ENCODE assay signal across 15 cellular contexts in genomic region chr1:60990719-60991100, GRCh38.
DNase-seq lines count a peak whose midpoint lies in the region; ATAC-seq and TF ChIP-seq lines count a peak whose summit lies in the region.
"Had no signal": no experiment of that assay in that cellular context is flagged by ENCODE, and none has a peak within 500 bp of the region (broad histone marks: within the 10 kb centered on the region; RNA-seq: fewer than 3 reads in every experiment).

No MANE protein-coding gene starts in this region.

- TF ChIP-seq POLR2A in heart left ventricle (IDR thresholded peaks at IDR 0.05): no peak

- no peak for TF ChIP-seq CTCF in heart left ventricle (IDR thresholded peaks at IDR 0.05)
- no peak for TF ChIP-seq CTCF in mammary epithelial cell (conservative IDR thresholded peaks at IDR 0.05 in 1 of 2, IDR thresholded peaks at IDR 0.05 in 1 of 2; ENCODE audit: extremely low read depth in 1 of 2, insufficient read depth in 1 of 2, low read depth in 1 of 2, low read length in 2 of 2)
- no peak for TF ChIP-seq CTCF in nephron progenitor cell (IDR thresholded peaks at IDR 0.05)
- no peak for TF ChIP-seq CTCF in upper lobe of right lung (IDR thresholded peaks at IDR 0.05)
- no peak for TF ChIP-seq CTCF in GM13976 (IDR thresholded peaks at IDR 0.05; ENCODE audit: borderline replicate concordance, control extremely low read depth, extremely low read depth, insufficient read depth, missing control alignments)

- peaks cover 35% of the 10 kb centered on the region for H3K4me1 Mint-ChIP-seq in nephron progenitor cell
- H3K4me1 Mint-ChIP-seq: CD4-positive, CD25-positive, alpha-beta regulatory T cell had no signal

- H3K4me1 ChIP-seq in heart left ventricle: peaks cover 0 to 34% (median 15%) of the 10 kb centered on the region in 12 donors
- peaks cover 13% of the 10 kb centered on the region for H3K4me1 ChIP-seq in mammary epithelial cell (ENCODE audit: insufficient read depth, low read length)
- H3K4me1 ChIP-seq in upper lobe of right lung: no peaks in the 10 kb centered on the region
- H3K4me1 ChIP-seq: A549, body of pancreas had no signal

- H3K9me3 ChIP-seq in heart left ventricle (no peaks in the 10 kb centered on the region), mammary epithelial cell (replicated peaks; ENCODE audit: insufficient read depth, low read length) (no peaks in the 10 kb centered on the region), upper lobe of right lung (no peaks in the 10 kb centered on the region)
- H3K9me3 ChIP-seq: A549, body of pancreas, spleen had no signal

- H3K9ac ChIP-seq in mammary epithelial cell (ENCODE audit: insufficient read depth, low read length): no peak overlapping the region

- in situ Hi-C loops in mammary epithelial cell (cut with MboI; ENCODE audit: low sequenced_read_pairs in 2 of 2): loop anchor here in 1 of 2 donors (25.0 kb wide), 1 partner anchor 597 kb away; no protein-coding TSS in a partner anchor
- in situ Hi-C loops in GM13976 (cut with MboI; ENCODE audit: low sequenced_read_pairs, unreplicated experiment): no loop called here

- no TSS peak for BruUV-seq in mammary epithelial cell (replicated peaks; lab: Mats Ljungman, UMichigan)

- H3K4me2 ChIP-seq in mammary epithelial cell (ENCODE audit: insufficient read depth, low read depth, low read length): no peak overlapping the region
- H3K4me2 ChIP-seq: A549 had no signal

- CTCF ChIA-PET in mammary epithelial cell (lab: Charles Lee; ENCODE audit: low non-redundant PET): no interaction called here

- H3K36me3 Mint-ChIP-seq in nephron progenitor cell (ENCODE audit: low read depth): no peaks in the 10 kb centered on the region
- H3K36me3 Mint-ChIP-seq: CD4-positive, CD25-positive, alpha-beta regulatory T cell had no signal

- no peak overlapping the region for H3K4me3 ChIP-seq in heart left ventricle
- no peak overlapping the region for H3K4me3 ChIP-seq in mammary epithelial cell (replicated peaks in 1 of 3; ENCODE audit: insufficient read depth in 1 of 3, low read depth in 2 of 3, low read length in 3 of 3)
- no peak overlapping the region for H3K4me3 ChIP-seq in upper lobe of right lung
- H3K4me3 ChIP-seq: A549, body of pancreas, dorsolateral prefrontal cortex, spleen had no signal

- no peaks in the 10 kb centered on the region for H3K9me3 Mint-ChIP-seq in nephron progenitor cell

- H3K27me3 ChIP-seq in heart left ventricle (no peaks in the 10 kb centered on the region), mammary epithelial cell (ENCODE audit: insufficient read depth, low read length) (no peaks in the 10 kb centered on the region), upper lobe of right lung (no peaks in the 10 kb centered on the region)
- H3K27me3 ChIP-seq: body of pancreas, dorsolateral prefrontal cortex, spleen had no signal

- H3K4me3 Mint-ChIP-seq in nephron progenitor cell: no peak overlapping the region
- H3K4me3 Mint-ChIP-seq: CD4-positive, CD25-positive, alpha-beta regulatory T cell had no signal

- peak overlapping the region in 10 of 12 donors; percentile 22 to 87 (median 67) for H3K27ac ChIP-seq in heart left ventricle
- H3K27ac ChIP-seq in mammary epithelial cell (ENCODE audit: insufficient read depth, low read depth, low read length): no peak overlapping the region
- peak overlapping the region; percentile 58 for H3K27ac ChIP-seq in upper lobe of right lung
- H3K27ac ChIP-seq: A549 had no signal

- no peaks in the 10 kb centered on the region for H4K20me1 ChIP-seq in mammary epithelial cell (ENCODE audit: insufficient read depth, low read length)

- intact Hi-C loops in heart left ventricle (cut with DNase I) (no loop called here), Right ventricle myocardium superior (cut with DNase I) (no loop called here), mammary epithelial cell (cut with micrococcal nuclease) (no loop called here), upper lobe of right lung (cut with DNase I) (no loop called here)

- no peaks in the 10 kb centered on the region for H3K27me3 Mint-ChIP-seq in nephron progenitor cell (ENCODE audit: low read depth, poor library complexity)

- no peak for ATAC-seq in heart left ventricle
- ATAC-seq in Right ventricle myocardium superior (ENCODE audit: poor library complexity): no peak
- no peak for ATAC-seq in upper lobe of right lung
- no peak for ATAC-seq in HG03378 (IDR thresholded peaks at IDR 0.05; ENCODE audit: unreplicated experiment)
- ATAC-seq in HG02885 (IDR thresholded peaks at IDR 0.05; ENCODE audit: poor library complexity, unreplicated experiment): no peak
- ATAC-seq: A549; stimulated activated naive CD8-positive, alpha-beta T cell treated with anti-CD3 and anti-CD28 coated beads, Interleukin-15, Interleukin-2, amounts not matched to agents 100 U/mL and 50 U/mL, for 24 hours had no signal

- peak overlapping the region; percentile 68 for H3K27ac Mint-ChIP-seq in nephron progenitor cell
- H3K27ac Mint-ChIP-seq: CD4-positive, CD25-positive, alpha-beta regulatory T cell had no signal

- DNase-seq in heart left ventricle (no peak), Right ventricle myocardium superior (no peak), mammary epithelial cell (no peak), nephron progenitor cell (peak; percentile 13), upper lobe of right lung (no peak), GM13976 (ENCODE audit: low spot score) (no peak)
- DNase-seq: CD4-positive, CD25-positive, alpha-beta regulatory T cell; DMS79 treated with DMSO at 0.1 percent for 48 hours; dorsolateral prefrontal cortex; spleen; stimulated activated naive CD8-positive, alpha-beta T cell treated with anti-CD3 and anti-CD28 coated beads, Interleukin-15, Interleukin-2, amounts not matched to agents 100 U/mL and 50 U/mL, for 24 hours had no signal

- H3K79me2 ChIP-seq in mammary epithelial cell (ENCODE audit: insufficient read depth, low read length): no peaks in the 10 kb centered on the region

- 77 to 92% (median 81%) methylated on average over 7 of the region's 7 CpGs for WGBS in heart left ventricle, 4 donors
- WGBS in mammary epithelial cell (ENCODE audit: low coverage, missing lambda C conversion rate): 99% methylated on average over 7 of the region's 7 CpGs

- H2AFZ ChIP-seq in mammary epithelial cell (ENCODE audit: low read depth, low read length): peak overlapping the region; percentile 81

- H3K36me3 ChIP-seq in heart left ventricle (no peaks in the 10 kb centered on the region), mammary epithelial cell (ENCODE audit: insufficient read depth, low read length) (no peaks in the 10 kb centered on the region), upper lobe of right lung (no peaks in the 10 kb centered on the region)
- H3K36me3 ChIP-seq: spleen had no signal

- dilution Hi-C loops in mammary epithelial cell (cut with HindIII; ENCODE audit: low sequenced_read_pairs): no loop called here
